ENCODE assay signal across 1 cellular context in genomic region chr10:72354356-72355213, GRCh38.
A peak's percentile ranks its signal among the peaks of the same experiment; 100 is the strongest.
TF ChIP-seq lines count a peak whose summit lies in the region.

Gene DNAJB12 (minus strand): TSS chr10:72354919. CDS start chr10:72354897, 22 bp downstream.

TF ChIP-seq in K562, 482 proteins besides CTCF, POLR2A, EP300 and RAD21 (continued from another document and continues in another):
- peak; percentile 97 for TF ChIP-seq CHD1 (IDR thresholded peaks at IDR 0.05; ENCODE audit: low read length)
- TF ChIP-seq PYGO2 (tag; IDR thresholded peaks at IDR 0.05), result no peak
- no peak for TF ChIP-seq SREBF2 (CRISPR knock-in tag; IDR thresholded peaks at IDR 0.05)
- no peak for TF ChIP-seq ILF3 (IDR thresholded peaks at IDR 0.05; ENCODE audit: borderline replicate concordance)
- TF ChIP-seq HES1 (IDR thresholded peaks at IDR 0.05; ENCODE audit: low read depth), result no peak
- no peak for TF ChIP-seq MLX (CRISPR knock-in tag; conservative IDR thresholded peaks at IDR 0.05)
- peak; percentile 60; the same call in 1 of the 2 replicates for TF ChIP-seq CC2D1A (IDR thresholded peaks at IDR 0.05)
- peak; percentile 51; the same call in 1 of the 2 replicates for TF ChIP-seq CBX5 (IDR thresholded peaks at IDR 0.05; ENCODE audit: borderline replicate concordance, low read depth)
- no peak for TF ChIP-seq TSHZ1 (CRISPR knock-in tag; IDR thresholded peaks at IDR 0.05)
- TF ChIP-seq NONO (IDR thresholded peaks at IDR 0.05; ENCODE audit: low read depth in 2 of 2, low read length in 1 of 2), result peak in 1 of 2 experiments; percentile 86; a peak in 2 of 4 replicates
- no peak for TF ChIP-seq BMI1 (IDR thresholded peaks at IDR 0.05; ENCODE audit: low read length)
- peak; percentile 82; the same call in 1 of the 2 replicates for TF ChIP-seq MAX (CRISPR knock-in tag; IDR thresholded peaks at IDR 0.05)
- TF ChIP-seq ZNF217 (CRISPR knock-in tag; IDR thresholded peaks at IDR 0.05), result no peak
- peak; percentile 81 for TF ChIP-seq EGR1 (conservative IDR thresholded peaks at IDR 0.05)
- TF ChIP-seq SMAD1 (IDR thresholded peaks at IDR 0.05; ENCODE audit: low read depth, low read length, partially characterized antibody), result no peak
- TF ChIP-seq PML (IDR thresholded peaks at IDR 0.05; ENCODE audit: low read length), result peak; percentile 91
- TF ChIP-seq ZNF778 (CRISPR knock-in tag; IDR thresholded peaks at IDR 0.05), result no peak
- TF ChIP-seq LEF1 (IDR thresholded peaks at IDR 0.05), result peak; percentile 84
- TF ChIP-seq ZNF699 (CRISPR knock-in tag; IDR thresholded peaks at IDR 0.05; ENCODE audit: insufficient replicate concordance), result no peak
- TF ChIP-seq ZNF140 (CRISPR knock-in tag; IDR thresholded peaks at IDR 0.05), result no peak
- TF ChIP-seq THRA (IDR thresholded peaks at IDR 0.05), result no peak
- no peak; the same call in 1 of the 2 replicates for TF ChIP-seq SMARCC2 (IDR thresholded peaks at IDR 0.05; ENCODE audit: low read depth)
- no peak for TF ChIP-seq ZNF586 (CRISPR knock-in tag; conservative IDR thresholded peaks at IDR 0.05)
- TF ChIP-seq U2AF1 (optimal IDR thresholded peaks at IDR 0.05; ENCODE audit: low read depth, low read length), result no peak
- TF ChIP-seq ZNF184 (CRISPR knock-in tag; IDR thresholded peaks at IDR 0.05), result no peak
- no peak for TF ChIP-seq NR2F6 (CRISPR knock-in tag; IDR thresholded peaks at IDR 0.05)
- peak; percentile 96 for TF ChIP-seq NKRF (IDR thresholded peaks at IDR 0.05; ENCODE audit: borderline replicate concordance)
- peak; percentile 86; the same call in 1 of the 2 replicates for TF ChIP-seq ZC3H11A (IDR thresholded peaks at IDR 0.05; ENCODE audit: low read depth, low read length)
- no peak for TF ChIP-seq XRCC3 (IDR thresholded peaks at IDR 0.05)
- TF ChIP-seq ZNF511 (CRISPR knock-in tag; IDR thresholded peaks at IDR 0.05), result peak; percentile 85
- TF ChIP-seq TCF15 (CRISPR knock-in tag; IDR thresholded peaks at IDR 0.05), result no peak
- TF ChIP-seq ZNF324 (CRISPR knock-in tag; IDR thresholded peaks at IDR 0.05), result 0 out of 2 replicates have a peak, but pooled peaks have one; percentile 15
- no peak for TF ChIP-seq ZNF707 (CRISPR knock-in tag; conservative IDR thresholded peaks at IDR 0.05)
- no peak for TF ChIP-seq DLX4 (CRISPR knock-in tag; IDR thresholded peaks at IDR 0.05)
- TF ChIP-seq ZC3H4 (CRISPR knock-in tag; IDR thresholded peaks at IDR 0.05; ENCODE audit: borderline replicate concordance), result no peak
- no peak for TF ChIP-seq SNIP1 (IDR thresholded peaks at IDR 0.05; ENCODE audit: low read depth)
- 0 out of 4 replicates have a peak, but pooled peaks of 1 of the 2 experiments have one; percentile 63 for TF ChIP-seq UBTF (IDR thresholded peaks at IDR 0.05; ENCODE audit: borderline replicate concordance in 1 of 2, low read depth in 2 of 2, low read length in 2 of 2)
- peak; percentile 73 for TF ChIP-seq HDAC3 (IDR thresholded peaks at IDR 0.05; ENCODE audit: borderline replicate concordance, partially characterized antibody)
- no peak for TF ChIP-seq CAMTA2 (CRISPR knock-in tag; conservative IDR thresholded peaks at IDR 0.05)
- no peak for TF ChIP-seq RBM34 (IDR thresholded peaks at IDR 0.05; ENCODE audit: borderline replicate concordance, insufficient read depth, low read length)
- no peak for TF ChIP-seq MCM2 (IDR thresholded peaks at IDR 0.05; ENCODE audit: low read depth)
- no peak for TF ChIP-seq ZBTB8A (IDR thresholded peaks at IDR 0.05; ENCODE audit: partially characterized antibody)
- TF ChIP-seq NR0B1 (IDR thresholded peaks at IDR 0.05; ENCODE audit: partially characterized antibody), result no peak
- TF ChIP-seq NFATC3 (IDR thresholded peaks at IDR 0.05), result no peak
- peak; percentile 87 for TF ChIP-seq USF1 (CRISPR knock-in tag; IDR thresholded peaks at IDR 0.05)
- TF ChIP-seq POLR2G (IDR thresholded peaks at IDR 0.05; ENCODE audit: low read depth, low read length), result peak; percentile 98
- peak; percentile 60; the same call in 1 of the 2 replicates for TF ChIP-seq ELF4 (CRISPR knock-in tag; IDR thresholded peaks at IDR 0.05)
- no peak for TF ChIP-seq IFI16 (CRISPR knock-in tag; IDR thresholded peaks at IDR 0.05)
- peak; percentile 93 for TF ChIP-seq CCNT2 (IDR thresholded peaks at IDR 0.05; ENCODE audit: borderline replicate concordance, extremely low read depth, insufficient read length, low read depth, low read length)
- TF ChIP-seq TEAD4 (IDR thresholded peaks at IDR 0.05; ENCODE audit: low read length), result peak; percentile 55
- no peak for TF ChIP-seq TEAD4 (CRISPR knock-in tag; IDR thresholded peaks at IDR 0.05; ENCODE audit: borderline replicate concordance)
- TF ChIP-seq RNF2 (IDR thresholded peaks at IDR 0.05), result peak; percentile 85; the same call in 1 of the 2 replicates
- 0 out of 2 replicates have a peak, but pooled peaks have one; percentile 31 for TF ChIP-seq SRSF1 (IDR thresholded peaks at IDR 0.05; ENCODE audit: low read depth, low read length)
- no peak for TF ChIP-seq ZNF311 (CRISPR knock-in tag; IDR thresholded peaks at IDR 0.05)
- no peak for TF ChIP-seq ZNF124 (CRISPR knock-in tag; IDR thresholded peaks at IDR 0.05)
- peak; percentile 96 for TF ChIP-seq FIP1L1 (IDR thresholded peaks at IDR 0.05; ENCODE audit: low read depth, low read length, poor library complexity, severe bottlenecking)
